ENCODE assay signal across 8 cellular contexts in the genomic region with DNA sequence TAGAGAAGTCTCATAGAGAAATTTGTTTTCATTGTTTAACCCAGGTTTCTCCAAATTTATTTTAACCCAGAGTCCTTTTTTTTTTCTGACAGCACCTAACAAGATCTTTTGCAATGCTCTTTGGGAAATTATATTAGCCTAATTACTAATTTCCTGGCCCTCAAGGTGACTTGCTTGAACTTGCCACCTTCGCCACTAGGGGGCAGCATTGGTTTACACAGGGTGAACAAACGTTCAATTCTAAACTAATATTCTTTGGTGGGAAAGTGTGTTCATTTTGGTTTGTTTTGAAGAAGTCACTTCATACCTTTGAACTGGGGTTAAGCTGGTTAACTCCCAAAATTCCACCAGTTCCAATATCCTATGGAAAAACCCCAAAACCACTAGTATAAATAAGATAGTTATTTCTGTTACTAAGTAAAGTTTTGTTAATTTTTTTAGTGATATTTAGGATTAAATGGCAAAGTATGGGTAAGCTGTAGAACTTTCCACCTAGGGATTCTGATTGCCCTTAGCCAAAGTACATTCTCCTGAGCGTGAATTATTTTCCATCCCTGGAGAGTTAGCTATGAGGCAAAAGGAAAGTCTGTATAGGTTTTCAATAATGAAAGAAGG. TPM values are rescaled to one million over a fixed set of nuclear protein-coding genes. Genes with fewer than 3 reads are reported as not detected.
A peak's percentile ranks its signal among the peaks of the same experiment; 100 is the strongest.
DNase-seq lines count a peak whose midpoint lies in the region; ATAC-seq and TF ChIP-seq lines count a peak whose summit lies in the region.

No MANE protein-coding gene starts in this region.

- ATAC-seq in GM19351 (IDR thresholded peaks at IDR 0.05; ENCODE audit: unreplicated experiment), result peak; percentile 86
- ATAC-seq in heart right ventricle, result peak in 1 of 8 donors; percentile 39
- ATAC-seq in GM19324 (IDR thresholded peaks at IDR 0.05; ENCODE audit: low FRiP score, unreplicated experiment), result no peak

- no peak overlapping the region for H3K27ac ChIP-seq in heart right ventricle

- no peaks in the 10 kb centered on the region for H3K9me3 ChIP-seq in heart right ventricle

- peaks cover 0 to 3% (median 0%) of the 10 kb centered on the region in 7 donors for H3K27me3 ChIP-seq in heart right ventricle

- H3K4me1 ChIP-seq in heart right ventricle, result no peaks in the 10 kb centered on the region

- DNase-seq in Ammon's horn (ENCODE audit: low spot score) (peak; percentile 84), MV-4-11 (lab: John Stamatoyannopoulos, UW) (peak; percentile 32), SKM-1 (lab: John Stamatoyannopoulos, UW; ENCODE audit: unreplicated experiment) (peak; percentile 45), heart right ventricle (peak; percentile 75 to 77), retina (peak; percentile 60)
- DNase-seq in activated naive CD8-positive, alpha-beta T cell treated with anti-CD3 and anti-CD28 coated beads, Interleukin-2, amount 50 U/mL, for 16 hours (ENCODE audit: low read depth, low spot score), result peak; percentile 58

- WGBS in heart right ventricle, 2 donors, result 7 to 12% methylated on average over 3 of the region's 3 CpGs

- H3K36me3 ChIP-seq in heart right ventricle, result no peaks in the 10 kb centered on the region

- intact Hi-C loops in heart right ventricle (cut with DNase I), result loop anchor here in 3 of 10 donors (2.0 kb wide), 2 partner anchors 327 to 469 kb away; no protein-coding TSS in a partner anchor

- no peak overlapping the region for H3K4me3 ChIP-seq in heart right ventricle

- peak; percentile 80 to 95 (median 92) for TF ChIP-seq CTCF in heart right ventricle (IDR thresholded peaks at IDR 0.05)

RNA-seq across cellular contexts. Expression of gene CCDC190, which starts 13.0 kb away (rescaled TPM):
- 1 to 10 TPM in 1 of 10 donors, under 1 TPM in 9; 0.15 to 1.2 (median 0.35) TPM for total RNA-seq in heart right ventricle
- under 1 TPM; 0.07 to 0.29 TPM for polyA plus RNA-seq in heart right ventricle

RNA-seq across cellular contexts. Expression of gene HSD17B7, which starts 57.4 kb away (rescaled TPM):
- total RNA-seq in heart right ventricle, result 1 to 10 TPM; 1.7 to 7.2 (median 3.2) TPM
- 10 to 100 TPM in 1 of 2 donors, 1 to 10 TPM in 1; 4.5 to 11.2 TPM for polyA plus RNA-seq in heart right ventricle

Comparison
In these comparisons a context has a peak if more than half of its experiments do, and no peak if none do; other contexts are left out.
1. DNase-seq: peak in every context shown above with its lines; median percentile 84 in Ammon's horn; 76 in heart right ventricle; 60 in retina; 58 in activated naive CD8-positive, alpha-beta T cell treated with anti-CD3 and anti-CD28 coated beads, Interleukin-2, amount 50 U/mL, for 16 hours; 45 in SKM-1; 32 in MV-4-11.